In the genomic region with DNA sequence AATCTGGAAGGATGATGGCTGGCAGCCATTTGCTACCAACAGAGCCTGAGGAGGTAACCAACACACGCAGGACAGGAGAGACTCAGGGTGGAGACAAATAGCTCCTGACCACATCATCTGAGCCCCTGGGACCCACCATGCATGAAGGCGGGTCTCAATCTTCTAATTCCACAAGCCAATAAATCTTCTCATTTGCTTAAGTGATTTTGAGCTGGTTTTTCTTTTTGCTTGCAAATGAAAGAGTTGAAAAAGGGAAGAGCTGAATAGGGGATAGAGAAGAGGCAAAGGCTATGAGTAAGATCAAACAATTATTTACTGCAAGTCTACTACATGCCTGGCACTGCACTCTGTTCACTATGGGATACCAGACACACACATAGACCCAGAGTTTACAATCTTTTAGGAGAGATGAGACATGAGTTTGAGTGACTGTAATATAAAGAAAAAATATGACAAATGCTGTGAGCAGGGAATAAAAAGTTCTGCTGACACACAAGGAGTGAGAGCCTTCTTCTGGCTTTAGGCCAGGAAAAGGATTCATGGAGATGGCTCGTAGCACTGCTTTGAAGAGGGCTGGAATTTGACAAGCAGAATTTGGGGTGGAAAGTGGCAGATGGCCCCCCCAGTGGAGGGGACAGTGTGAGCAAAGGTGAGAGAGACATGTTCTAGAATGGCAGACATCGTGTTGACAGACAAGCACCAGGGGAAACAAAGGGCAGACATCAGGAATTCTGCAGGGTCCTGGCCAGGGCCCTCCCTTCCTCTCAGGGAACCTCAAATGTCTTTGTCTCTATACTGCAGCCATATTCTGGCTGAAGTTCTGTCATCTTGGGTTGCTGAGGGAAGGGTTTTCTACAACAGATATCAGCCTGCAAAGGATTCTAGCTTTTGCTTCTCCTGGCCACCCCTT, we compare ENCODE assay signal across 22 cellular contexts.
DNase-seq lines count a peak whose midpoint lies in the region; ATAC-seq and TF ChIP-seq lines count a peak whose summit lies in the region.
"Had no signal": no experiment of that assay in that cellular context is flagged by ENCODE, and none has a peak within 500 bp of the region (broad histone marks: within the 10 kb centered on the region; RNA-seq: fewer than 3 reads in every experiment).

No MANE protein-coding gene starts in this region.

- TF ChIP-seq POLR2A in heart left ventricle (IDR thresholded peaks at IDR 0.05): no peak

- H4K20me1 ChIP-seq in GM23338 (replicated peaks; ENCODE audit: insufficient read depth): no peaks in the 10 kb centered on the region
- no peaks in the 10 kb centered on the region for H4K20me1 ChIP-seq in PC-3 (ENCODE audit: low read length)
- no peaks in the 10 kb centered on the region for H4K20me1 ChIP-seq in neural progenitor cell (ENCODE audit: low read depth)

- peaks cover 35% of the 10 kb centered on the region for H3K4me1 ChIP-seq in GM23338 (ENCODE audit: insufficient read depth)
- H3K4me1 ChIP-seq in PC-3 (ENCODE audit: insufficient read depth, low read length): no peaks in the 10 kb centered on the region
- peaks cover 0 to 9% (median 0%) of the 10 kb centered on the region in 12 donors for H3K4me1 ChIP-seq in heart left ventricle
- peaks cover 31% of the 10 kb centered on the region for H3K4me1 ChIP-seq in neural progenitor cell
- H3K4me1 ChIP-seq in Caco-2: no peaks in the 10 kb centered on the region
- H3K4me1 ChIP-seq: gastrocnemius medialis had no signal

- H3K36me3 ChIP-seq in GM23338 (ENCODE audit: insufficient read depth): no peaks in the 10 kb centered on the region
- no peaks in the 10 kb centered on the region for H3K36me3 ChIP-seq in PC-3 (ENCODE audit: low read depth, low read length)
- H3K36me3 ChIP-seq in heart left ventricle: no peaks in the 10 kb centered on the region
- H3K36me3 ChIP-seq in neural progenitor cell: no peaks in the 10 kb centered on the region
- no peaks in the 10 kb centered on the region for H3K36me3 ChIP-seq in Caco-2 (ENCODE audit: control insufficient read depth, insufficient read depth, low read length)
- H3K36me3 ChIP-seq: gastrocnemius medialis, upper lobe of left lung had no signal

- H3K27me3 Mint-ChIP-seq in GM23338 (ENCODE audit: insufficient read depth, low read depth, poor library complexity): peaks cover 7% of the 10 kb centered on the region
- peaks cover 4% of the 10 kb centered on the region for H3K27me3 Mint-ChIP-seq in neural progenitor cell (ENCODE audit: insufficient read depth, low read depth)
- H3K27me3 Mint-ChIP-seq in Caco-2 (ENCODE audit: insufficient read depth, unreplicated experiment): no peaks in the 10 kb centered on the region
- H3K27me3 Mint-ChIP-seq: activated CD4-positive, alpha-beta T cell treated with anti-CD3 and anti-CD28 coated beads for 36 hours had no signal

- H2AFZ ChIP-seq in GM23338 (peak overlapping the region; percentile 85; the same call in 1 of the 2 replicates), PC-3 (ENCODE audit: low read length) (no peak overlapping the region), neural progenitor cell (replicated peaks) (peak overlapping the region; percentile 73)

- H3K36me3 Mint-ChIP-seq in GM23338 (ENCODE audit: low read depth) (peaks cover 4% of the 10 kb centered on the region; the same call in 2 of the 3 replicates), neural progenitor cell (no peaks in the 10 kb centered on the region), Caco-2 (ENCODE audit: insufficient read depth, unreplicated experiment) (peaks cover 2% of the 10 kb centered on the region)

- H3K4me3 Mint-ChIP-seq in GM23338: no peak overlapping the region
- no peak overlapping the region for H3K4me3 Mint-ChIP-seq in neural progenitor cell
- no peak overlapping the region for H3K4me3 Mint-ChIP-seq in Caco-2 (ENCODE audit: unreplicated experiment)
- H3K4me3 Mint-ChIP-seq: activated CD4-positive, alpha-beta T cell treated with anti-CD3 and anti-CD28 coated beads for 36 hours had no signal

- H3F3A ChIP-seq in GM23338 (replicated peaks; ENCODE audit: low read depth): 0 out of 2 replicates have a peak, but pooled peaks cover 3% of the 10 kb centered on the region
- no peaks in the 10 kb centered on the region for H3F3A ChIP-seq in PC-3 (ENCODE audit: low read length, unreplicated experiment)
- H3F3A ChIP-seq in neural progenitor cell (ENCODE audit: low read depth): peaks cover 17% of the 10 kb centered on the region

- POLR2A ChIA-PET in PC-3 (lab: Charles Lee; ENCODE audit: unreplicated experiment) (no interaction called here), Caco-2 (lab: Charles Lee) (no interaction called here)

- H3K4me1 Mint-ChIP-seq in GM23338: peaks cover 36% of the 10 kb centered on the region
- H3K4me1 Mint-ChIP-seq in neural progenitor cell: peaks cover 46% of the 10 kb centered on the region
- H3K4me1 Mint-ChIP-seq in Caco-2 (ENCODE audit: low read depth, unreplicated experiment): peaks cover 6% of the 10 kb centered on the region
- H3K4me1 Mint-ChIP-seq: activated CD4-positive, alpha-beta T cell treated with anti-CD3 and anti-CD28 coated beads for 36 hours had no signal

- H3K4me2 ChIP-seq in GM23338 (peak overlapping the region; percentile 24; the same call in 1 of the 2 replicates), PC-3 (ENCODE audit: low read length) (no peak overlapping the region), neural progenitor cell (no peak overlapping the region)

- no peaks in the 10 kb centered on the region for H3K27me3 ChIP-seq in GM23338 (ENCODE audit: insufficient read depth)
- no peaks in the 10 kb centered on the region for H3K27me3 ChIP-seq in PC-3 (ENCODE audit: low read length)
- no peaks in the 10 kb centered on the region for H3K27me3 ChIP-seq in heart left ventricle
- H3K27me3 ChIP-seq in neural progenitor cell: no peaks in the 10 kb centered on the region
- no peaks in the 10 kb centered on the region for H3K27me3 ChIP-seq in Caco-2 (replicated peaks; ENCODE audit: control insufficient read depth, insufficient read depth, low read length)
- H3K27me3 ChIP-seq: gastrocnemius medialis, upper lobe of left lung had no signal

- DNase-seq in GM23338 (ENCODE audit: low spot score): no peak
- peak; percentile 38 for DNase-seq in PC-3
- peak in 1 of 5 donors; percentile 23 for DNase-seq in heart left ventricle
- DNase-seq in neural progenitor cell (ENCODE audit: low spot score): no peak
- DNase-seq in NCI-H82 treated with DMSO at 0.1 percent for 48 hours (lab: John Stamatoyannopoulos, UW; ENCODE audit: unreplicated experiment): no peak
- no peak for DNase-seq in DMS79 treated with DMSO at 0.1 percent for 48 hours (lab: John Stamatoyannopoulos, UW)
- DNase-seq in NCI-H524 treated with DMSO at 0.1 percent for 48 hours (lab: John Stamatoyannopoulos, UW): no peak
- no peak for DNase-seq in Caco-2
- DNase-seq: activated CD4-positive, alpha-beta T cell treated with anti-CD3 and anti-CD28 coated beads for 36 hours; activated effector memory CD4-positive, alpha-beta T cell treated with anti-CD3 and anti-CD28 coated beads, Interleukin-2, amount 50 U/mL, for 16 hours; aorta; DMS53; gastrocnemius medialis; MM.1S; NCI-H1694 treated with DMSO at 0.1 percent for 48 hours; NCI-H510A treated with DMSO at 0.1 percent for 48 hours; stimulated activated CD4-positive, alpha-beta T cell treated with anti-CD3 and anti-CD28 coated beads, Interleukin-15, amount 100 ng/mL, for 24 hours; stimulated activated naive CD4-positive, alpha-beta T cell; upper lobe of left lung had no signal

- peak overlapping the region; percentile 67; the same call in 1 of the 2 replicates for H3K27ac ChIP-seq in GM23338 (ENCODE audit: low read depth)
- H3K27ac ChIP-seq in PC-3 (ENCODE audit: low read length): no peak overlapping the region
- peak overlapping the region in 2 of 12 donors; percentile 9 to 27 for H3K27ac ChIP-seq in heart left ventricle
- no peak overlapping the region for H3K27ac ChIP-seq in neural progenitor cell
- H3K27ac ChIP-seq: C4-2B, coronary artery, gastrocnemius medialis, upper lobe of left lung had no signal

- ATAC-seq in GM23338 (no peak), PC-3 (peak; percentile 46; the same call in 1 of the 2 replicates), heart left ventricle (peak; percentile 46 to 71 (median 54))
- ATAC-seq: activated CD4-positive, alpha-beta T cell treated with anti-CD3 and anti-CD28 coated beads for 36 hours; gastrocnemius medialis had no signal

- H3K27ac Mint-ChIP-seq in GM23338 (peak overlapping the region; percentile 32; the same call in 1 of the 2 replicates), neural progenitor cell (peak overlapping the region; percentile 68), Caco-2 (ENCODE audit: unreplicated experiment) (no peak overlapping the region)
- H3K27ac Mint-ChIP-seq: activated CD4-positive, alpha-beta T cell treated with anti-CD3 and anti-CD28 coated beads for 36 hours had no signal

- no TSS peak for BruUV-seq in PC-3 (replicated peaks; lab: Mats Ljungman, UMichigan)
- BruUV-seq in Caco-2 (replicated peaks; lab: Mats Ljungman, UMichigan): no TSS peak

- H3K9me3 ChIP-seq in PC-3 (ENCODE audit: low read length) (no peaks in the 10 kb centered on the region), heart left ventricle (peaks cover 0 to under 1% (median 0%) of the 10 kb centered on the region in 12 donors), neural progenitor cell (ENCODE audit: low read depth) (no peaks in the 10 kb centered on the region), Caco-2 (no peaks in the 10 kb centered on the region)
- H3K9me3 ChIP-seq: gastrocnemius medialis, upper lobe of left lung had no signal

- H3K79me2 ChIP-seq in GM23338 (replicated peaks; ENCODE audit: insufficient read depth) (no peaks in the 10 kb centered on the region), PC-3 (ENCODE audit: low read length) (no peaks in the 10 kb centered on the region), neural progenitor cell (ENCODE audit: low read depth) (no peaks in the 10 kb centered on the region)

- H3K9me3 Mint-ChIP-seq in GM23338 (peaks cover 1% of the 10 kb centered on the region; the same call in 1 of the 3 replicates), neural progenitor cell (no peaks in the 10 kb centered on the region), Caco-2 (ENCODE audit: unreplicated experiment) (no peaks in the 10 kb centered on the region)

- H3K4me3 ChIP-seq in GM23338 (no peak overlapping the region), PC-3 (ENCODE audit: low read length) (no peak overlapping the region), heart left ventricle (no peak overlapping the region), neural progenitor cell (no peak overlapping the region), Caco-2 (ENCODE audit: low read depth, low read length) (no peak overlapping the region)
- H3K4me3 ChIP-seq: coronary artery, gastrocnemius medialis, lung, upper lobe of left lung had no signal

- intact Hi-C loops in PC-3 (cut with micrococcal nuclease) (no loop called here), heart left ventricle (cut with DNase I) (no loop called here), Caco-2 (cut with micrococcal nuclease; ENCODE audit: unreplicated experiment) (no loop called here)

- TF ChIP-seq CTCF in GM23338 (conservative IDR thresholded peaks at IDR 0.05; ENCODE audit: low read depth in 2 of 2) (no peak), PC-3 (conservative IDR thresholded peaks at IDR 0.05; ENCODE audit: low read depth, low read length) (no peak), heart left ventricle (IDR thresholded peaks at IDR 0.05) (no peak), neural progenitor cell (IDR thresholded peaks at IDR 0.05) (no peak), Caco-2 (IDR thresholded peaks at IDR 0.05; ENCODE audit: insufficient read depth in 1 of 2, low read depth in 1 of 2, low read length in 1 of 2, severe bottlenecking in 1 of 2, unreplicated experiment in 1 of 2) (no peak)

- no peak overlapping the region for H3K9ac ChIP-seq in PC-3 (ENCODE audit: low read length)
- no peak overlapping the region for H3K9ac ChIP-seq in neural progenitor cell

- WGBS in heart left ventricle, 4 donors: 54 to 64% (median 62%) methylated on average over 4 of the region's 4 CpGs

- CTCF ChIA-PET in PC-3 (lab: Charles Lee) (no interaction called here), Caco-2 (lab: Charles Lee) (no interaction called here)

- H3K9me2 ChIP-seq in GM23338 (ENCODE audit: insufficient read depth): peaks cover 15% of the 10 kb centered on the region
- no peaks in the 10 kb centered on the region for H3K9me2 ChIP-seq in PC-3 (replicated peaks; ENCODE audit: low read length)
